ENCODE assay signal across 10 cellular contexts in the genomic region with DNA sequence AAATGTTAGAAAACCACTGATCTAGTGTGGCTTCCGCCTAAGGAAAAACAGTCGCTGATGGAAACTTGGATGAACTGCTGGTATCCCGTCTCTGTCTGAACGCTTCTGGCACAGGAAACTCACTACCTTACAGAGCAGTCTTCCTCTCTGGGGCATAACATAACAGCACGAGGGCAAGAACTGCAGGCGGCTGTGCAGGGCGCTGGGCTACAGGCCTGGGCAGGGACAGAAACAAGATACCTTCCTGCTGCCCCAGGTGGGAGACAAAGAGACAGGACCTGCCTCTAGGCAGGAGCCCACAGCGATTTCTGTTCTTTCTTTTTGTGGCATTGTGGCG. TPM values are rescaled to one million over a fixed set of nuclear protein-coding genes. Genes with fewer than 3 reads are reported as not detected.
DNase-seq lines count a peak whose midpoint lies in the region; ATAC-seq and TF ChIP-seq lines count a peak whose summit lies in the region.
"Had no signal": no experiment of that assay in that cellular context is flagged by ENCODE, and none has a peak within 500 bp of the region (broad histone marks: within the 10 kb centered on the region; RNA-seq: fewer than 3 reads in every experiment).

No MANE protein-coding gene starts in this region.

- H3K9me3 ChIP-seq in right atrium auricular region (no peaks in the 10 kb centered on the region), gastrocnemius medialis (no peaks in the 10 kb centered on the region)

- H3K4me3 ChIP-seq in right atrium auricular region, result peak overlapping the region; percentile 31 to 38
- peak overlapping the region; percentile 44 to 55 (median 48) for H3K4me3 ChIP-seq in gastrocnemius medialis

- POLR2A ChIA-PET in activated CD8-positive, alpha-beta T cell treated with anti-CD3 and anti-CD28 coated beads, Interleukin-2, amount 10 ng/mL, durations not matched to agents 7 days and 5 days (lab: Charles Lee), result no interaction called here

- peaks cover 26% of the 10 kb centered on the region for H3K4me1 Mint-ChIP-seq in activated CD8-positive, alpha-beta T cell treated with anti-CD3 and anti-CD28 coated beads, Interleukin-2, amount 10 ng/mL, durations not matched to agents 7 days and 5 days (ENCODE audit: low read depth)

- no peaks in the 10 kb centered on the region for H3K27me3 ChIP-seq in right atrium auricular region
- H3K27me3 ChIP-seq in gastrocnemius medialis, result no peaks in the 10 kb centered on the region

- no peak for TF ChIP-seq POLR2A in gastrocnemius medialis (IDR thresholded peaks at IDR 0.05)

- intact Hi-C loops in gastrocnemius medialis (cut with DNase I; ENCODE audit: low total_unique reads), result no loop called here

- ATAC-seq in activated CD8-positive, alpha-beta T cell treated with anti-CD3 and anti-CD28 coated beads, Interleukin-2, amount 10 ng/mL, durations not matched to agents 7 days and 5 days, result peak; percentile 18
- ATAC-seq in gastrocnemius medialis, result peak; percentile 67 to 75
- ATAC-seq in HG02840 (IDR thresholded peaks at IDR 0.05; ENCODE audit: low FRiP score, unreplicated experiment), result no peak
- no peak for ATAC-seq in activated naive CD4-positive, alpha-beta T cell treated with anti-CD3 and anti-CD28 coated beads, Interleukin-2, amount 50 U/mL, for 72 hours

- H3K4me1 ChIP-seq in right atrium auricular region, result peaks cover 0 to 94% of the 10 kb centered on the region in 2 donors
- peaks cover 55 to 74% of the 10 kb centered on the region in 2 donors for H3K4me1 ChIP-seq in gastrocnemius medialis

- TF ChIP-seq CTCF in right atrium auricular region (IDR thresholded peaks at IDR 0.05) (no peak), gastrocnemius medialis (IDR thresholded peaks at IDR 0.05 in 4 of 5, conservative IDR thresholded peaks at IDR 0.05 in 1 of 5) (no peak)

- H3K27ac ChIP-seq in right atrium auricular region (peak overlapping the region; percentile 93 to 98), gastrocnemius medialis (peak overlapping the region; percentile 88 to 92 (median 88))

- DNase-seq in DMS153 treated with DMSO at 0.1 percent for 48 hours (lab: John Stamatoyannopoulos, UW; ENCODE audit: unreplicated experiment), result peak; percentile 71
- DNase-seq in activated CD8-positive, alpha-beta T cell treated with anti-CD3 and anti-CD28 coated beads, Interleukin-2, amount 10 ng/mL, durations not matched to agents 7 days and 5 days, result no peak
- no peak for DNase-seq in right atrium auricular region (ENCODE audit: low spot score)
- DNase-seq in gastrocnemius medialis, result no peak
- DNase-seq in NCI-H774 (lab: John Stamatoyannopoulos, UW), result no peak
- no peak for DNase-seq in activated naive CD4-positive, alpha-beta T cell treated with anti-CD3 and anti-CD28 coated beads, Interleukin-2, amount 50 U/mL, for 72 hours (ENCODE audit: low spot score in 2 of 2)
- DNase-seq in NCI-H1417 treated with DMSO at 0.1 percent for 48 hours (lab: John Stamatoyannopoulos, UW), result no peak
- DNase-seq: NCI-H1105 treated with DMSO at 0.1 percent for 48 hours, T-helper 1 cell had no signal

- H3K4me3 Mint-ChIP-seq in activated CD8-positive, alpha-beta T cell treated with anti-CD3 and anti-CD28 coated beads, Interleukin-2, amount 10 ng/mL, durations not matched to agents 7 days and 5 days, result no peak overlapping the region

- H3K27me3 Mint-ChIP-seq in activated CD8-positive, alpha-beta T cell treated with anti-CD3 and anti-CD28 coated beads, Interleukin-2, amount 10 ng/mL, durations not matched to agents 7 days and 5 days (ENCODE audit: low read depth), result no peaks in the 10 kb centered on the region

- peak overlapping the region; percentile 72 for H3K27ac Mint-ChIP-seq in activated CD8-positive, alpha-beta T cell treated with anti-CD3 and anti-CD28 coated beads, Interleukin-2, amount 10 ng/mL, durations not matched to agents 7 days and 5 days
- peak overlapping the region in 1 of 2 donors; percentile 68 for H3K27ac Mint-ChIP-seq in activated naive CD4-positive, alpha-beta T cell treated with anti-CD3 and anti-CD28 coated beads, Interleukin-2, amount 50 U/mL, for 72 hours

- CTCF ChIA-PET in activated CD8-positive, alpha-beta T cell treated with anti-CD3 and anti-CD28 coated beads, Interleukin-2, amount 10 ng/mL, durations not matched to agents 7 days and 5 days (lab: Charles Lee), result no interaction called here

- no peaks in the 10 kb centered on the region for H3K9me3 Mint-ChIP-seq in activated CD8-positive, alpha-beta T cell treated with anti-CD3 and anti-CD28 coated beads, Interleukin-2, amount 10 ng/mL, durations not matched to agents 7 days and 5 days (ENCODE audit: insufficient read depth)
- no peaks in the 10 kb centered on the region for H3K9me3 Mint-ChIP-seq in activated naive CD4-positive, alpha-beta T cell treated with anti-CD3 and anti-CD28 coated beads, Interleukin-2, amount 50 U/mL, for 72 hours

- no peaks in the 10 kb centered on the region for H3K36me3 Mint-ChIP-seq in activated CD8-positive, alpha-beta T cell treated with anti-CD3 and anti-CD28 coated beads, Interleukin-2, amount 10 ng/mL, durations not matched to agents 7 days and 5 days (ENCODE audit: low read depth)
- no peaks in the 10 kb centered on the region for H3K36me3 Mint-ChIP-seq in activated naive CD4-positive, alpha-beta T cell treated with anti-CD3 and anti-CD28 coated beads, Interleukin-2, amount 50 U/mL, for 72 hours

- in situ Hi-C loops in gastrocnemius medialis (cut with MboI; ENCODE audit: low sequenced_read_pairs in 4 of 4), result loop anchor here in 1 of 4 donors (25.0 kb wide), 1 partner anchor 138 kb away; a partner anchor contains a TSS

- no peaks in the 10 kb centered on the region for H3K36me3 ChIP-seq in right atrium auricular region
- H3K36me3 ChIP-seq in gastrocnemius medialis, result no peaks in the 10 kb centered on the region

RNA-seq across cellular contexts. Expression of gene MXRA7, which starts 10.5 kb away (rescaled TPM):
- 10 to 100 TPM; 12.4 to 13.3 TPM for total RNA-seq in activated CD8-positive, alpha-beta T cell treated with anti-CD3 and anti-CD28 coated beads, Interleukin-2, amount 10 ng/mL, durations not matched to agents 7 days and 5 days
- total RNA-seq in right atrium auricular region (100 to 1,000 TPM; 440 to 644 TPM), gastrocnemius medialis (10 to 100 TPM; 24.3 to 43.0 (median 30.6) TPM)
- 1 to 10 TPM; 4.8 to 9.1 TPM for total RNA-seq in activated naive CD4-positive, alpha-beta T cell treated with anti-CD3 and anti-CD28 coated beads, Interleukin-2, amount 50 U/mL, for 72 hours

RNA-seq across cellular contexts. Expression of gene JMJD6, which starts 26.1 kb away (rescaled TPM):
- total RNA-seq in activated CD8-positive, alpha-beta T cell treated with anti-CD3 and anti-CD28 coated beads, Interleukin-2, amount 10 ng/mL, durations not matched to agents 7 days and 5 days, result 10 to 100 TPM; 59.3 to 61.2 TPM
- total RNA-seq in right atrium auricular region, result 10 to 100 TPM; 35.0 to 37.4 TPM
- 10 to 100 TPM; 29.7 to 42.9 (median 41.7) TPM for total RNA-seq in gastrocnemius medialis
- total RNA-seq in activated naive CD4-positive, alpha-beta T cell treated with anti-CD3 and anti-CD28 coated beads, Interleukin-2, amount 50 U/mL, for 72 hours, result 10 to 100 TPM; 82.3 to 91.0 TPM

RNA-seq across cellular contexts. Expression of gene METTL23, which starts 26.4 kb away (rescaled TPM):
- total RNA-seq in activated CD8-positive, alpha-beta T cell treated with anti-CD3 and anti-CD28 coated beads, Interleukin-2, amount 10 ng/mL, durations not matched to agents 7 days and 5 days, result 10 to 100 TPM; 39.6 to 44.7 TPM
- total RNA-seq in right atrium auricular region, result 10 to 100 TPM; 22.6 to 26.8 TPM
- 10 to 100 TPM; 23.9 to 35.5 (median 29.7) TPM for total RNA-seq in gastrocnemius medialis
- total RNA-seq in activated naive CD4-positive, alpha-beta T cell treated with anti-CD3 and anti-CD28 coated beads, Interleukin-2, amount 50 U/mL, for 72 hours, result 10 to 100 TPM; 13.9 to 30.0 TPM

RNA-seq across cellular contexts. Expression of gene SRSF2, which starts 36.9 kb away (rescaled TPM):
- 100 to 1,000 TPM; 420 to 444 TPM for total RNA-seq in activated CD8-positive, alpha-beta T cell treated with anti-CD3 and anti-CD28 coated beads, Interleukin-2, amount 10 ng/mL, durations not matched to agents 7 days and 5 days
- total RNA-seq in right atrium auricular region (100 to 1,000 TPM in 1 of 2 donors, 10 to 100 TPM in 1; 78.3 to 135 TPM), gastrocnemius medialis (100 to 1,000 TPM in 2 of 4 donors, 10 to 100 TPM in 2; 75.0 to 148 (median 90.4) TPM)
- 100 to 1,000 TPM; 242 to 351 TPM for total RNA-seq in activated naive CD4-positive, alpha-beta T cell treated with anti-CD3 and anti-CD28 coated beads, Interleukin-2, amount 50 U/mL, for 72 hours

RNA-seq across cellular contexts. Expression of gene MFSD11, which starts 37.7 kb away (rescaled TPM):
- total RNA-seq in activated CD8-positive, alpha-beta T cell treated with anti-CD3 and anti-CD28 coated beads, Interleukin-2, amount 10 ng/mL, durations not matched to agents 7 days and 5 days, result 10 to 100 TPM; 22.1 to 22.8 TPM
- 10 to 100 TPM; 24.8 to 29.3 TPM for total RNA-seq in right atrium auricular region
- 10 to 100 TPM; 14.0 to 24.2 (median 19.5) TPM for total RNA-seq in gastrocnemius medialis
- 10 to 100 TPM; 23.2 to 24.1 TPM for total RNA-seq in activated naive CD4-positive, alpha-beta T cell treated with anti-CD3 and anti-CD28 coated beads, Interleukin-2, amount 50 U/mL, for 72 hours

Comparison
In these comparisons a context has a peak if more than half of its experiments do, and no peak if none do; other contexts are left out.
1. ATAC-seq: peak in activated CD8-positive, alpha-beta T cell treated with anti-CD3 and anti-CD28 coated beads, Interleukin-2, amount 10 ng/mL, durations not matched to agents 7 days and 5 days (single experiment) and gastrocnemius medialis (2 of 2); none in HG02840 (single experiment) and activated naive CD4-positive, alpha-beta T cell treated with anti-CD3 and anti-CD28 coated beads, Interleukin-2, amount 50 U/mL, for 72 hours (0 of 2).
2. RNA of gene MXRA7, which starts 10.5 kb away (total RNA-seq): 440 to 644 TPM in right atrium auricular region; 24.3 to 43.0 TPM in gastrocnemius medialis, 12.4 to 13.3 TPM in activated CD8-positive, alpha-beta T cell treated with anti-CD3 and anti-CD28 coated beads, Interleukin-2, amount 10 ng/mL, durations not matched to agents 7 days and 5 days and 4.8 to 9.1 TPM in activated naive CD4-positive, alpha-beta T cell treated with anti-CD3 and anti-CD28 coated beads, Interleukin-2, amount 50 U/mL, for 72 hours; every median in the first group is over 10 times any median in the second.